In genomic region chr21:44926364-44927101, GRCh38 we compare ENCODE assay signal across 9 cellular contexts. TPM values are rescaled to one million over a fixed set of nuclear protein-coding genes. Genes with fewer than 3 reads are reported as not detected.
DNase-seq lines count a peak whose midpoint lies in the region; ATAC-seq lines count a peak whose summit lies in the region.
"Had no signal": no experiment of that assay in that cellular context is flagged by ENCODE, and none has a peak within 500 bp of the region (broad histone marks: within the 10 kb centered on the region; RNA-seq: fewer than 3 reads in every experiment).

No MANE protein-coding gene starts in this region.

- peak; percentile 42 for DNase-seq in stimulated activated CD4-positive, alpha-beta T cell treated with anti-CD3 and anti-CD28 coated beads, Interleukin-12 subunit alpha, Interleukin-12 subunit beta, amount 100 ng/mL, for 4 hours
- no peak for DNase-seq in stimulated activated CD4-positive, alpha-beta T cell treated with anti-CD3 and anti-CD28 coated beads, Interleukin-2, amount 100 ng/mL, for 48 hours
- DNase-seq in activated CD8-positive, alpha-beta memory T cell treated with anti-CD3 and anti-CD28 coated beads for 24 hours = peak; percentile 82
- DNase-seq in kidney tubule cell (ENCODE audit: low spot score) (peak; percentile 83), OCI-M1 (lab: John Stamatoyannopoulos, UW) (no peak), NCI-H446 treated with DMSO at 0.1 percent for 48 hours (lab: John Stamatoyannopoulos, UW) (no peak), H4 (ENCODE audit: low spot score) (no peak)
- DNase-seq: thyroid gland had no signal

- no peak for ATAC-seq in GM18907 (IDR thresholded peaks at IDR 0.05; ENCODE audit: unreplicated experiment)

RNA-seq across cellular contexts. Expression of gene ITGB2, which starts 5.8 kb away (rescaled TPM):
- 0.91 and 1.9 TPM in 2 replicates for total RNA-seq in H4 (2014; rRNA removed; shearing (Covaris generic))

RNA-seq across cellular contexts. Expression of gene SLX9, which starts 13.3 kb away (rescaled TPM):
- 14.9 and 21.7 TPM in 2 replicates for total RNA-seq in H4 (2014; rRNA removed; shearing (Covaris generic))

RNA-seq across cellular contexts. Expression of gene PTTG1IP, which starts 53.0 kb away (rescaled TPM):
- total RNA-seq in H4 (2014; rRNA removed; shearing (Covaris generic)) = 239 and 246 TPM in 2 replicates

Comparison
In these comparisons a context has a peak if more than half of its experiments do, and no peak if none do; other contexts are left out.
1. DNase-seq: peak in stimulated activated CD4-positive, alpha-beta T cell treated with anti-CD3 and anti-CD28 coated beads, Interleukin-12 subunit alpha, Interleukin-12 subunit beta, amount 100 ng/mL, for 4 hours (single experiment), activated CD8-positive, alpha-beta memory T cell treated with anti-CD3 and anti-CD28 coated beads for 24 hours (single experiment) and kidney tubule cell (single experiment); none in stimulated activated CD4-positive, alpha-beta T cell treated with anti-CD3 and anti-CD28 coated beads, Interleukin-2, amount 100 ng/mL, for 48 hours (0 of 2), OCI-M1 (single experiment), NCI-H446 treated with DMSO at 0.1 percent for 48 hours (single experiment) and H4 (single experiment).